8 cellular contexts compared by ENCODE assay signal in the genomic region with DNA sequence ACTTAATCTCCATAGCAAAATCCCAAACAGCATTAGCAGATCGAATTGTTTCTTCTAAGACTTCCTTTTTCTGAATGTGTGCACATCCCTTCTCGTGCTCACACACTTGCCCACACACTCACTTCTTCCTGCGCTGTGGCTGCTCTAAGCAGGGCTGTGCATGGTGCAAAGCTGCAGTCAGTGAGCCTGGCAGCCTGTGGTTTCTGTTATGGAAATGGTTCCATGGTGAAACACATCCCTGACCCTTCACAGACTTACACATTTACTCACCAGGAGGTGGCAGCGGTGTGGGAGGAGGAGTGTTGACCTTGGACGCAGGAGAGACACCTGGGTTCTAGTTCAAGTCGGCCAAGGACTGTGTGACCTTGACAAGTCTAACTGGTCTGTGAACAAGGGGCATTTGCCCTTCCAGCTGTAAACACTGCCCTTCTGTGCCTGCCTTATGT. TPM values are rescaled to one million over a fixed set of nuclear protein-coding genes. Genes with fewer than 3 reads are reported as not detected.
DNase-seq lines count a peak whose midpoint lies in the region; ATAC-seq and TF ChIP-seq lines count a peak whose summit lies in the region.

No MANE protein-coding gene starts in this region.

- H3K27ac Mint-ChIP-seq in T-helper 17 cell = peak overlapping the region; percentile 84

- H3K9me3 ChIP-seq in T-helper 17 cell (ENCODE audit: control insufficient read depth, low read length, poor library complexity, severe bottlenecking) = no peaks in the 10 kb centered on the region
- no peaks in the 10 kb centered on the region for H3K9me3 ChIP-seq in heart right ventricle

- peak; percentile 63 for DNase-seq in NCI-H2107 treated with DMSO at 0.1 percent for 48 hours (lab: John Stamatoyannopoulos, UW; ENCODE audit: unreplicated experiment)
- no peak for DNase-seq in NCI-H2107 (lab: John Stamatoyannopoulos, UW)
- peak; percentile 64 for DNase-seq in HT1080 (ENCODE audit: low read depth)
- no peak for DNase-seq in T-helper 17 cell
- no peak for DNase-seq in heart right ventricle
- DNase-seq in substantia nigra (lab: John Stamatoyannopoulos, UW) = peak in 10 of 49 donors; percentile 13 to 45 (median 28)

- no peak overlapping the region for H3K4me3 Mint-ChIP-seq in T-helper 17 cell

- H3K4me3 ChIP-seq in heart right ventricle = no peak overlapping the region

- H3K27me3 Mint-ChIP-seq in T-helper 17 cell = peaks cover 4% of the 10 kb centered on the region

- 64 to 66% methylated on average over 6 of the region's 6 CpGs for WGBS in heart right ventricle, 2 donors

- H3K27ac ChIP-seq in heart right ventricle = peak overlapping the region in 3 of 10 donors; percentile 18 to 54 (median 41)
- peak overlapping the region; percentile 94 for H3K27ac ChIP-seq in substantia nigra (ENCODE audit: low read depth, low read length, poor library complexity, severe bottlenecking)

- TF ChIP-seq CTCF in heart right ventricle (IDR thresholded peaks at IDR 0.05) = peak in 2 of 9 donors; percentile 18 to 30

- H3K4me1 Mint-ChIP-seq in T-helper 17 cell = peaks cover 30% of the 10 kb centered on the region

- ATAC-seq in T-helper 17 cell (peak; percentile 19), heart right ventricle (peak; percentile 29 to 72 (median 42)), HG03097 (IDR thresholded peaks at IDR 0.05; ENCODE audit: low FRiP score, unreplicated experiment) (no peak), GM21619 (IDR thresholded peaks at IDR 0.05; ENCODE audit: unreplicated experiment) (no peak)

- intact Hi-C loops in heart right ventricle (cut with DNase I) = loop anchor here in 8 of 10 donors (5.0 to 10.0 kb wide), 8 partner anchors 105 to 405 kb away; partner anchors contain the start of gene ZNRF2 (in 1 of the 8)

- peaks cover 0 to 56% (median 0%) of the 10 kb centered on the region in 9 donors for H3K36me3 ChIP-seq in heart right ventricle

- H3K4me1 ChIP-seq in heart right ventricle = peaks cover 0 to 57% (median 25%) of the 10 kb centered on the region in 9 donors

- no peaks in the 10 kb centered on the region for H3K27me3 ChIP-seq in heart right ventricle

- H3K36me3 Mint-ChIP-seq in T-helper 17 cell (ENCODE audit: low read depth) = peaks cover 4% of the 10 kb centered on the region

RNA-seq across cellular contexts. Expression of gene MTURN, which starts 24.9 kb away (rescaled TPM):
- total RNA-seq in HT1080 (2014; rRNA removed; shearing (Covaris generic)) = 2.4 and 2.9 TPM in 2 replicates
- 4.3 and 5.6 TPM in 2 replicates for polyA plus RNA-seq in HT1080 (2015; cell fraction: cytosol; rRNA removed)
- 5.5 and 8.8 TPM in 2 replicates for polyA plus RNA-seq in HT1080 (2015; cell fraction: nucleus; rRNA removed)
- total RNA-seq in T-helper 17 cell (10 to 100 TPM; 25.1 to 91.0 TPM), heart right ventricle (10 to 100 TPM; 16.2 to 46.4 (median 31.7) TPM)
- 10 to 100 TPM in 1 of 2 donors, 1 to 10 TPM in 1; 8.8 to 11.0 TPM for polyA plus RNA-seq in heart right ventricle

Comparison
In these comparisons a context has a peak if more than half of its experiments do, and no peak if none do; other contexts are left out.
1. DNase-seq: peak in NCI-H2107 treated with DMSO at 0.1 percent for 48 hours (single experiment) and HT1080 (single experiment); none in NCI-H2107 (single experiment), T-helper 17 cell (0 of 3) and heart right ventricle (0 of 2).
2. ATAC-seq: peak in T-helper 17 cell (single experiment) and heart right ventricle (8 of 8); none in HG03097 (single experiment) and GM21619 (single experiment).